Comparison of ENCODE assay signal across 1 cellular context in the genomic region with DNA sequence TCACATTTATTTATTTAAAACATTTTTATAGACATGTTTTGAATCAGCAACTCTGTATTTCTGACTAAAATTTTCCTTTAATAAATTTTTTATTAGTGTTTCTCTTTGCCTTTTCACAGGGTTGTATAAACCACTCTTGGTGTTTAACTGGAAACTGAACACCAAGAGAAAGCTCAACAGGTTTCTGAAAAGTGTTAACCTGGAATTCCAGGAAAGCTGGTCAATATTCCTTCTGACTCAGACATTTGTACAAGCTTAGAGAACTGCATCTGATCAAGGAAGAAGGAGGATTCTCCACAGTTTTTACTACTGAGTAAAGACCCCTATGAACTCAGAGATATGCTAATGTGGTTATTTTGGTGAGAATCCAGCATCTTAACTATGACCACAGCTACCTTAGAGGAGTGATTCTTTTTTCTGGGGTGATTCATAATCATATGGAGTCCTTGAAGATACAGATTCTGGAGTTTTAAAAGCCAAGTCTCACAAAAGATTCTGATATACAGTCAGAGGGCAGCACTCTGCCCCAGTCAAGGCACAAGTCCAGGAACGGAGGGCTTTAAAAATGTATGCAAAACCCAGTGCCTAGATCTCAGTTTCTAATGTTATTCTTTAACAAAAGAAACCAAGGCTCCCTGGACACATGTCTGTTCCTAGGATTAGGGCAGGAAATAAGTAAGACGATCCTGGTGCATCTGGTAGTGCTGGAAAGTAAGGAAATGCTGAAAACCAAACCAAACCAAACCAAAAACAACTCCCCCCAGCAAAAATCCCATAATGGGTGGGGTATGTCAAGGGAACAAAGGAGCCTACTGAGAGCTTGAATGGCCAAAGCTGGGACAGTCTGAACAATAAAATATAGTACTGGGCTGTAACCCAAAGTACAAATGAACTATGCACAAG.
TF ChIP-seq lines count a peak whose summit lies in the region.

No MANE protein-coding gene starts in this region.

TF ChIP-seq in GM23338, 12 proteins besides CTCF, POLR2A, EP300 and RAD21 (continued from another document):
- no peak for TF ChIP-seq ZNF462 (CRISPR knock-in tag; IDR thresholded peaks at IDR 0.05)
- no peak for TF ChIP-seq ZNF114 (CRISPR knock-in tag; IDR thresholded peaks at IDR 0.05)
- TF ChIP-seq, protein P1, sequence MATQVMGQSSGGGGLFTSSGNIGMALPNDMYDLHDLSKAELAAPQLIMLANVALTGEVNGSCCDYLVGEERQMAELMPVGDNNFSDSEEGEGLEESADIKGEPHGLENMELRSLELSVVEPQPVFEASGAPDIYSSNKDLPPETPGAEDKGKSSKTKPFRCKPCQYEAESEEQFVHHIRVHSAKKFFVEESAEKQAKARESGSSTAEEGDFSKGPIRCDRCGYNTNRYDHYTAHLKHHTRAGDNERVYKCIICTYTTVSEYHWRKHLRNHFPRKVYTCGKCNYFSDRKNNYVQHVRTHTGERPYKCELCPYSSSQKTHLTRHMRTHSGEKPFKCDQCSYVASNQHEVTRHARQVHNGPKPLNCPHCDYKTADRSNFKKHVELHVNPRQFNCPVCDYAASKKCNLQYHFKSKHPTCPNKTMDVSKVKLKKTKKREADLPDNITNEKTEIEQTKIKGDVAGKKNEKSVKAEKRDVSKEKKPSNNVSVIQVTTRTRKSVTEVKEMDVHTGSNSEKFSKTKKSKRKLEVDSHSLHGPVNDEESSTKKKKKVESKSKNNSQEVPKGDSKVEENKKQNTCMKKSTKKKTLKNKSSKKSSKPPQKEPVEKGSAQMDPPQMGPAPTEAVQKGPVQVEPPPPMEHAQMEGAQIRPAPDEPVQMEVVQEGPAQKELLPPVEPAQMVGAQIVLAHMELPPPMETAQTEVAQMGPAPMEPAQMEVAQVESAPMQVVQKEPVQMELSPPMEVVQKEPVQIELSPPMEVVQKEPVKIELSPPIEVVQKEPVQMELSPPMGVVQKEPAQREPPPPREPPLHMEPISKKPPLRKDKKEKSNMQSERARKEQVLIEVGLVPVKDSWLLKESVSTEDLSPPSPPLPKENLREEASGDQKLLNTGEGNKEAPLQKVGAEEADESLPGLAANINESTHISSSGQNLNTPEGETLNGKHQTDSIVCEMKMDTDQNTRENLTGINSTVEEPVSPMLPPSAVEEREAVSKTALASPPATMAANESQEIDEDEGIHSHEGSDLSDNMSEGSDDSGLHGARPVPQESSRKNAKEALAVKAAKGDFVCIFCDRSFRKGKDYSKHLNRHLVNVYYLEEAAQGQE (IDR thresholded peaks at IDR 0.05; ENCODE audit: unreplicated experiment), result no peak
- TF ChIP-seq NANOG (IDR thresholded peaks at IDR 0.05; ENCODE audit: borderline replicate concordance), result no peak
- TF ChIP-seq ZNF331 (CRISPR knock-in tag; IDR thresholded peaks at IDR 0.05; ENCODE audit: low read depth), result no peak
- TF ChIP-seq POLR2AphosphoS5 (IDR thresholded peaks at IDR 0.05; ENCODE audit: low read depth), result no peak
